8 cellular contexts compared by ENCODE assay signal in genomic region chr7:158973440-158973839, GRCh38.
DNase-seq lines count a peak whose midpoint lies in the region; ATAC-seq lines count a peak whose summit lies in the region.

No MANE protein-coding gene starts in this region.

- no peak overlapping the region for H3K27ac Mint-ChIP-seq in T-helper 2 cell treated with Interferon-gamma antibody and Interleukin-4, amounts not matched to agents 5 μg/mL and 100 μg/mL, for 36 hours

- peaks cover 20% of the 10 kb centered on the region for H3K9me3 Mint-ChIP-seq in T-helper 2 cell treated with Interferon-gamma antibody and Interleukin-4, amounts not matched to agents 5 μg/mL and 100 μg/mL, for 36 hours

- ATAC-seq in GM18508 (IDR thresholded peaks at IDR 0.05; ENCODE audit: insufficient read depth, unreplicated experiment) (peak; percentile 36), GM18868 (IDR thresholded peaks at IDR 0.05; ENCODE audit: unreplicated experiment) (no peak), HG02973 (IDR thresholded peaks at IDR 0.05; ENCODE audit: unreplicated experiment) (no peak), HG03469 (IDR thresholded peaks at IDR 0.05; ENCODE audit: unreplicated experiment) (no peak)

- H3K4me3 Mint-ChIP-seq in T-helper 2 cell treated with Interferon-gamma antibody and Interleukin-4, amounts not matched to agents 5 μg/mL and 100 μg/mL, for 36 hours = no peak overlapping the region

- H3K36me3 Mint-ChIP-seq in T-helper 2 cell treated with Interferon-gamma antibody and Interleukin-4, amounts not matched to agents 5 μg/mL and 100 μg/mL, for 36 hours (ENCODE audit: low read depth) = no peaks in the 10 kb centered on the region

- H3K27me3 Mint-ChIP-seq in T-helper 2 cell treated with Interferon-gamma antibody and Interleukin-4, amounts not matched to agents 5 μg/mL and 100 μg/mL, for 36 hours (ENCODE audit: low read depth) = peaks cover under 1% of the 10 kb centered on the region

- peak; percentile 31 for DNase-seq in T-helper 2 cell treated with Interferon-gamma antibody and Interleukin-4, amounts not matched to agents 5 μg/mL and 100 μg/mL, for 36 hours (ENCODE audit: low spot score)
- DNase-seq in ecto neural progenitor cell (ENCODE audit: low spot score) (peak; percentile 73), renal cortical epithelial cell (ENCODE audit: low read depth) (peak; percentile 18), hippocampal formation (lab: John Stamatoyannopoulos, UW) (no peak)

- H3K4me1 Mint-ChIP-seq in T-helper 2 cell treated with Interferon-gamma antibody and Interleukin-4, amounts not matched to agents 5 μg/mL and 100 μg/mL, for 36 hours (ENCODE audit: low read depth) = peaks cover 16% of the 10 kb centered on the region

Comparison
In these comparisons a context has a peak if more than half of its experiments do, and no peak if none do; other contexts are left out.
1. DNase-seq: peak in T-helper 2 cell treated with Interferon-gamma antibody and Interleukin-4, amounts not matched to agents 5 μg/mL and 100 μg/mL, for 36 hours (single experiment), ecto neural progenitor cell (single experiment) and renal cortical epithelial cell (single experiment); none in hippocampal formation (0 of 2).